ENCODE assay signal across 13 cellular contexts in the genomic region with DNA sequence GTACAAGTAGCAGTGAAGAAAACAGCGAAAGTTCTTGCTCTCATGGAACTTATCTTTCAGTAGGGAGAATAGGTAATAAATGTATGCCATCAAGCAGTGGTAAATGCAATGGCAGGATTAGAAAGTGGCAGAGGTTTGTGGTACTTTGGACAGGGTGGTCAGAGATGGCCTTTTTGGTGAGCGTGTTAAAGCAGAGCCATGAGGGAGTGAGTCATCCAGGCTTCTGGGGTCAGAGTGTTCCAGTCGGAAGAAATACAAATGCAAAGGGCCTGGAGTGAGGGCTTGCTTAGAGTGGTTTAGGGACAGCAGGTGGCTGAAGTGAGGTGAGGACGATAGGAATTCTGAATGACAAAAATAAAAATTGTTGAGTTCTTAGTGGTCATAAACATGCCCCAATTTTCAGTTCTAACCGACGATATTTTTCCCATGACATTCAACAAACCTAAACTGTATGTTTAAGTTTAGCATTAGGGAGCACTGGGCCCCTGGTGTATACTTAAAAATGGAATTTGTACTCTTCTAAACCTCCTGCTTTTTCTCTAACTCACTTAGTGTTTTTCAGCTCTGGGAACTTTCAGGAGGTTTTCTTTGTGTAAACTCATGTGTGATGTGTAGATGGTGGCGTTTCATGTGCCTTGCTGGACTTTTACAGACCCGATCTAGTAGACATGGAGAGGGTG.
DNase-seq lines count a peak whose midpoint lies in the region; ATAC-seq and TF ChIP-seq lines count a peak whose summit lies in the region.
"Had no signal": no experiment of that assay in that cellular context is flagged by ENCODE, and none has a peak within 500 bp of the region (broad histone marks: within the 10 kb centered on the region; RNA-seq: fewer than 3 reads in every experiment).

No MANE protein-coding gene starts in this region.

- no peak overlapping the region for H3K4me3 ChIP-seq in right atrium auricular region
- H3K4me3 ChIP-seq in vagina: no peak overlapping the region
- no peak overlapping the region for H3K4me3 ChIP-seq in Karpas-422 (ENCODE audit: low read length)
- no peak overlapping the region for H3K4me3 ChIP-seq in Caco-2 (ENCODE audit: low read depth, low read length)
- H3K4me3 ChIP-seq: lower lobe of right lung, SJSA1 had no signal

- H3K9me2 ChIP-seq in Karpas-422 (replicated peaks; ENCODE audit: insufficient read depth, low read length): no peaks in the 10 kb centered on the region

- TF ChIP-seq CTCF in right atrium auricular region (IDR thresholded peaks at IDR 0.05) (no peak), chondrocyte (IDR thresholded peaks at IDR 0.05) (no peak), vagina (IDR thresholded peaks at IDR 0.05) (no peak), Caco-2 (IDR thresholded peaks at IDR 0.05; ENCODE audit: insufficient read depth in 1 of 2, low read depth in 1 of 2, low read length in 1 of 2, severe bottlenecking in 1 of 2, unreplicated experiment in 1 of 2) (no peak)

- ATAC-seq in left ventricle myocardium superior: peak; percentile 78
- ATAC-seq: lower lobe of right lung had no signal

- TF ChIP-seq POLR2A in vagina (IDR thresholded peaks at IDR 0.05): no peak

- H3K4me1 Mint-ChIP-seq in chondrocyte (ENCODE audit: low read depth): peaks cover 31% of the 10 kb centered on the region
- peaks cover 12% of the 10 kb centered on the region for H3K4me1 Mint-ChIP-seq in Caco-2 (ENCODE audit: low read depth, unreplicated experiment)

- no TSS peak for BruUV-seq in Caco-2 (replicated peaks; lab: Mats Ljungman, UMichigan)

- no peak overlapping the region for H3K9ac ChIP-seq in Karpas-422 (ENCODE audit: low read length)

- H3K27ac ChIP-seq in right atrium auricular region (no peak overlapping the region), vagina (peak overlapping the region; percentile 54), Karpas-422 (ENCODE audit: low read length) (no peak overlapping the region)
- H3K27ac ChIP-seq: lower lobe of right lung, SJSA1 had no signal

- no peaks in the 10 kb centered on the region for H3K79me2 ChIP-seq in Karpas-422 (ENCODE audit: low read length)

- H3K27me3 ChIP-seq in right atrium auricular region: no peaks in the 10 kb centered on the region
- no peaks in the 10 kb centered on the region for H3K27me3 ChIP-seq in vagina
- no peaks in the 10 kb centered on the region for H3K27me3 ChIP-seq in Karpas-422 (ENCODE audit: low read length)
- H3K27me3 ChIP-seq in Caco-2 (replicated peaks; ENCODE audit: control insufficient read depth, insufficient read depth, low read length): no peaks in the 10 kb centered on the region
- H3K27me3 ChIP-seq: SJSA1 had no signal

- CTCF ChIA-PET in Caco-2 (lab: Charles Lee): no interaction called here

- H4K20me1 ChIP-seq in Karpas-422 (ENCODE audit: insufficient read depth, low read depth, low read length): no peaks in the 10 kb centered on the region

- H3K9me3 ChIP-seq in right atrium auricular region: no peaks in the 10 kb centered on the region
- no peaks in the 10 kb centered on the region for H3K9me3 ChIP-seq in vagina
- H3K9me3 ChIP-seq in Karpas-422 (ENCODE audit: low read length): no peaks in the 10 kb centered on the region
- no peaks in the 10 kb centered on the region for H3K9me3 ChIP-seq in Caco-2
- H3K9me3 ChIP-seq: lower lobe of right lung, SJSA1 had no signal

- no peak overlapping the region for H3K4me3 Mint-ChIP-seq in chondrocyte (ENCODE audit: unreplicated experiment)
- no peak overlapping the region for H3K4me3 Mint-ChIP-seq in Caco-2 (ENCODE audit: unreplicated experiment)

- H3K9me3 Mint-ChIP-seq in chondrocyte (ENCODE audit: low read depth) (no peaks in the 10 kb centered on the region), Caco-2 (ENCODE audit: unreplicated experiment) (no peaks in the 10 kb centered on the region)

- intact Hi-C loops in left ventricle myocardium superior (cut with micrococcal nuclease) (no loop called here), vagina (cut with DNase I) (no loop called here), Caco-2 (cut with micrococcal nuclease; ENCODE audit: unreplicated experiment) (no loop called here)

- H3K27ac Mint-ChIP-seq in chondrocyte (ENCODE audit: unreplicated experiment): peak overlapping the region; percentile 30
- no peak overlapping the region for H3K27ac Mint-ChIP-seq in Caco-2 (ENCODE audit: unreplicated experiment)

- H3K4me2 ChIP-seq in Karpas-422 (ENCODE audit: low read depth, low read length, poor library complexity, severe bottlenecking): no peak overlapping the region

- peaks cover 27% of the 10 kb centered on the region for H3K36me3 Mint-ChIP-seq in chondrocyte (ENCODE audit: low read depth)
- H3K36me3 Mint-ChIP-seq in Caco-2 (ENCODE audit: insufficient read depth, unreplicated experiment): peaks cover 37% of the 10 kb centered on the region

- DNase-seq in left ventricle myocardium superior (no peak), right atrium auricular region (ENCODE audit: low spot score) (no peak), chondrocyte (ENCODE audit: low spot score) (no peak), myocyte (ENCODE audit: low read depth) (peak; percentile 85), vagina (ENCODE audit: extremely low spot score in 2 of 2) (no peak), T-helper 2 cell (no peak), Karpas-422 (no peak), Caco-2 (no peak)
- DNase-seq: aorta, DMS79, lower lobe of right lung, NCI-H2107 had no signal

- H2AFZ ChIP-seq in Karpas-422 (ENCODE audit: low read length): no peak overlapping the region

- peaks cover 50% of the 10 kb centered on the region for H3K36me3 ChIP-seq in right atrium auricular region
- peaks cover 0 to 53% of the 10 kb centered on the region in 2 donors for H3K36me3 ChIP-seq in vagina
- H3K36me3 ChIP-seq in Karpas-422 (ENCODE audit: insufficient read depth, low read length): no peaks in the 10 kb centered on the region
- no peaks in the 10 kb centered on the region; the same call in 1 of the 2 replicates for H3K36me3 ChIP-seq in Caco-2 (ENCODE audit: control insufficient read depth, insufficient read depth, low read length)

- H3K4me1 ChIP-seq in right atrium auricular region (peaks cover 0 to 4% of the 10 kb centered on the region in 2 donors), vagina (peaks cover 40% of the 10 kb centered on the region), Karpas-422 (ENCODE audit: low read length) (no peaks in the 10 kb centered on the region), Caco-2 (peaks cover 21% of the 10 kb centered on the region)
- H3K4me1 ChIP-seq: SJSA1 had no signal

- H3K27me3 Mint-ChIP-seq in chondrocyte (ENCODE audit: low read depth): no peaks in the 10 kb centered on the region
- H3K27me3 Mint-ChIP-seq in Caco-2 (ENCODE audit: insufficient read depth, unreplicated experiment): no peaks in the 10 kb centered on the region

- POLR2A ChIA-PET in Caco-2 (lab: Charles Lee): no interaction called here
